1 cellular context compared by ENCODE assay signal in the genomic region with DNA sequence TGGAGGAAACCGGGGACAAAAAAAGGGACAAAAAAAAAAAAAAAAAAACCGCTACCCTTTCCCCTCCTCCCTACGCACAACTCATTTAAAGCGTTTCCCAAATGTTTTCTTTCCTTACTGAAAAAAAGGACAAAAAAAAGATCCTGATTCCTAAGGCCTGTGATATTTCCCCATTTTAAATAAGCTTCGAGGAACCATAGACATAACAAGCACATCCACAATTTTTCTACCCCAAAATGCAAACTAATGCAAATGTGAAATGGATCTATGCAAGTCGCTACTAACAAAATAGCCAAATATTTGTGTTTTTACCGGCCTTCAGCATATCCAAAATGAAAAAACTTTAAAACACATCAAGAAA.
TF ChIP-seq lines count a peak whose summit lies in the region.

No MANE protein-coding gene starts in this region.

TF ChIP-seq in HepG2, 621 proteins besides CTCF, POLR2A, EP300 and RAD21 (continued from another document):
- no peak for TF ChIP-seq EZH2 (conservative IDR thresholded peaks at IDR 0.05; ENCODE audit: low read depth, low read length)
- TF ChIP-seq ZBTB1 (CRISPR knock-in tag; IDR thresholded peaks at IDR 0.05; ENCODE audit: borderline replicate concordance) = no peak
- TF ChIP-seq, protein P1, sequence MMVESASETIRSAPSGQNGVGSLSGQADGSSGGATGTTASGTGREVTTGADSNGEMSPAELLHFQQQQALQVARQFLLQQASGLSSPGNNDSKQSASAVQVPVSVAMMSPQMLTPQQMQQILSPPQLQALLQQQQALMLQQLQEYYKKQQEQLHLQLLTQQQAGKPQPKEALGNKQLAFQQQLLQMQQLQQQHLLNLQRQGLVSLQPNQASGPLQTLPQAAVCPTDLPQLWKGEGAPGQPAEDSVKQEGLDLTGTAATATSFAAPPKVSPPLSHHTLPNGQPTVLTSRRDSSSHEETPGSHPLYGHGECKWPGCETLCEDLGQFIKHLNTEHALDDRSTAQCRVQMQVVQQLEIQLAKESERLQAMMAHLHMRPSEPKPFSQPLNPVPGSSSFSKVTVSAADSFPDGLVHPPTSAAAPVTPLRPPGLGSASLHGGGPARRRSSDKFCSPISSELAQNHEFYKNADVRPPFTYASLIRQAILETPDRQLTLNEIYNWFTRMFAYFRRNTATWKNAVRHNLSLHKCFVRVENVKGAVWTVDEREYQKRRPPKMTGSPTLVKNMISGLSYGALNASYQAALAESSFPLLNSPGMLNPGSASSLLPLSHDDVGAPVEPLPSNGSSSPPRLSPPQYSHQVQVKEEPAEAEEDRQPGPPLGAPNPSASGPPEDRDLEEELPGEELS (CRISPR knock-in tag; IDR thresholded peaks at IDR 0.05) = no peak
- no peak for TF ChIP-seq NFYC (CRISPR knock-in tag; IDR thresholded peaks at IDR 0.05)
- no peak for TF ChIP-seq MATR3 (CRISPR knock-in tag; IDR thresholded peaks at IDR 0.05)
- TF ChIP-seq MYNN (CRISPR knock-in tag; IDR thresholded peaks at IDR 0.05; ENCODE audit: low read depth) = no peak
- no peak for TF ChIP-seq ZNF543 (CRISPR knock-in tag; IDR thresholded peaks at IDR 0.05)
- no peak for TF ChIP-seq MXD1 (CRISPR knock-in tag; IDR thresholded peaks at IDR 0.05)
- TF ChIP-seq, protein P2, sequence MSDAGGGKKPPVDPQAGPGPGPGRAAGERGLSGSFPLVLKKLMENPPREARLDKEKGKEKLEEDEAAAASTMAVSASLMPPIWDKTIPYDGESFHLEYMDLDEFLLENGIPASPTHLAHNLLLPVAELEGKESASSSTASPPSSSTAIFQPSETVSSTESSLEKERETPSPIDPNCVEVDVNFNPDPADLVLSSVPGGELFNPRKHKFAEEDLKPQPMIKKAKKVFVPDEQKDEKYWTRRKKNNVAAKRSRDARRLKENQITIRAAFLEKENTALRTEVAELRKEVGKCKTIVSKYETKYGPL (CRISPR knock-in tag; IDR thresholded peaks at IDR 0.05) = no peak
- 0 out of 2 replicates have a peak, but pooled peaks have one; percentile 21 for TF ChIP-seq CREM (IDR thresholded peaks at IDR 0.05)
- no peak for TF ChIP-seq CREM (CRISPR knock-in tag; IDR thresholded peaks at IDR 0.05)
- TF ChIP-seq CHD4 (IDR thresholded peaks at IDR 0.05; ENCODE audit: borderline replicate concordance, low read length) = no peak
- peak; percentile 42 for TF ChIP-seq RBFOX2 (IDR thresholded peaks at IDR 0.05; ENCODE audit: low read depth, low read length)
- peak; percentile 11; the same call in 1 of the 2 replicates for TF ChIP-seq ZNF362 (CRISPR knock-in tag; IDR thresholded peaks at IDR 0.05; ENCODE audit: borderline replicate concordance)
- TF ChIP-seq PLRG1 (conservative IDR thresholded peaks at IDR 0.05) = no peak
- TF ChIP-seq ZSCAN30 (CRISPR knock-in tag; IDR thresholded peaks at IDR 0.05) = no peak
- no peak for TF ChIP-seq NCOA1 (CRISPR knock-in tag; IDR thresholded peaks at IDR 0.05)
- no peak for TF ChIP-seq ZNF382 (CRISPR knock-in tag; IDR thresholded peaks at IDR 0.05; ENCODE audit: borderline replicate concordance)
- TF ChIP-seq MAFK (conservative IDR thresholded peaks at IDR 0.05 in 1 of 2, IDR thresholded peaks at IDR 0.05 in 1 of 2; ENCODE audit: low read length in 2 of 2) = 0 out of 4 replicates have a peak, but pooled peaks of 1 of the 2 experiments have one; percentile 30
- no peak for TF ChIP-seq ZNF350 (CRISPR knock-in tag; IDR thresholded peaks at IDR 0.05; ENCODE audit: borderline replicate concordance, low read depth)
- TF ChIP-seq ZNF772 (CRISPR knock-in tag; IDR thresholded peaks at IDR 0.05) = no peak
- TF ChIP-seq, protein P3, sequence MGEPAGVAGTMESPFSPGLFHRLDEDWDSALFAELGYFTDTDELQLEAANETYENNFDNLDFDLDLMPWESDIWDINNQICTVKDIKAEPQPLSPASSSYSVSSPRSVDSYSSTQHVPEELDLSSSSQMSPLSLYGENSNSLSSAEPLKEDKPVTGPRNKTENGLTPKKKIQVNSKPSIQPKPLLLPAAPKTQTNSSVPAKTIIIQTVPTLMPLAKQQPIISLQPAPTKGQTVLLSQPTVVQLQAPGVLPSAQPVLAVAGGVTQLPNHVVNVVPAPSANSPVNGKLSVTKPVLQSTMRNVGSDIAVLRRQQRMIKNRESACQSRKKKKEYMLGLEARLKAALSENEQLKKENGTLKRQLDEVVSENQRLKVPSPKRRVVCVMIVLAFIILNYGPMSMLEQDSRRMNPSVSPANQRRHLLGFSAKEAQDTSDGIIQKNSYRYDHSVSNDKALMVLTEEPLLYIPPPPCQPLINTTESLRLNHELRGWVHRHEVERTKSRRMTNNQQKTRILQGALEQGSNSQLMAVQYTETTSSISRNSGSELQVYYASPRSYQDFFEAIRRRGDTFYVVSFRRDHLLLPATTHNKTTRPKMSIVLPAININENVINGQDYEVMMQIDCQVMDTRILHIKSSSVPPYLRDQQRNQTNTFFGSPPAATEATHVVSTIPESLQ (CRISPR knock-in tag; conservative IDR thresholded peaks at IDR 0.05) = 0 out of 2 replicates have a peak, but pooled peaks have one; percentile 1
- TF ChIP-seq, protein P4, sequence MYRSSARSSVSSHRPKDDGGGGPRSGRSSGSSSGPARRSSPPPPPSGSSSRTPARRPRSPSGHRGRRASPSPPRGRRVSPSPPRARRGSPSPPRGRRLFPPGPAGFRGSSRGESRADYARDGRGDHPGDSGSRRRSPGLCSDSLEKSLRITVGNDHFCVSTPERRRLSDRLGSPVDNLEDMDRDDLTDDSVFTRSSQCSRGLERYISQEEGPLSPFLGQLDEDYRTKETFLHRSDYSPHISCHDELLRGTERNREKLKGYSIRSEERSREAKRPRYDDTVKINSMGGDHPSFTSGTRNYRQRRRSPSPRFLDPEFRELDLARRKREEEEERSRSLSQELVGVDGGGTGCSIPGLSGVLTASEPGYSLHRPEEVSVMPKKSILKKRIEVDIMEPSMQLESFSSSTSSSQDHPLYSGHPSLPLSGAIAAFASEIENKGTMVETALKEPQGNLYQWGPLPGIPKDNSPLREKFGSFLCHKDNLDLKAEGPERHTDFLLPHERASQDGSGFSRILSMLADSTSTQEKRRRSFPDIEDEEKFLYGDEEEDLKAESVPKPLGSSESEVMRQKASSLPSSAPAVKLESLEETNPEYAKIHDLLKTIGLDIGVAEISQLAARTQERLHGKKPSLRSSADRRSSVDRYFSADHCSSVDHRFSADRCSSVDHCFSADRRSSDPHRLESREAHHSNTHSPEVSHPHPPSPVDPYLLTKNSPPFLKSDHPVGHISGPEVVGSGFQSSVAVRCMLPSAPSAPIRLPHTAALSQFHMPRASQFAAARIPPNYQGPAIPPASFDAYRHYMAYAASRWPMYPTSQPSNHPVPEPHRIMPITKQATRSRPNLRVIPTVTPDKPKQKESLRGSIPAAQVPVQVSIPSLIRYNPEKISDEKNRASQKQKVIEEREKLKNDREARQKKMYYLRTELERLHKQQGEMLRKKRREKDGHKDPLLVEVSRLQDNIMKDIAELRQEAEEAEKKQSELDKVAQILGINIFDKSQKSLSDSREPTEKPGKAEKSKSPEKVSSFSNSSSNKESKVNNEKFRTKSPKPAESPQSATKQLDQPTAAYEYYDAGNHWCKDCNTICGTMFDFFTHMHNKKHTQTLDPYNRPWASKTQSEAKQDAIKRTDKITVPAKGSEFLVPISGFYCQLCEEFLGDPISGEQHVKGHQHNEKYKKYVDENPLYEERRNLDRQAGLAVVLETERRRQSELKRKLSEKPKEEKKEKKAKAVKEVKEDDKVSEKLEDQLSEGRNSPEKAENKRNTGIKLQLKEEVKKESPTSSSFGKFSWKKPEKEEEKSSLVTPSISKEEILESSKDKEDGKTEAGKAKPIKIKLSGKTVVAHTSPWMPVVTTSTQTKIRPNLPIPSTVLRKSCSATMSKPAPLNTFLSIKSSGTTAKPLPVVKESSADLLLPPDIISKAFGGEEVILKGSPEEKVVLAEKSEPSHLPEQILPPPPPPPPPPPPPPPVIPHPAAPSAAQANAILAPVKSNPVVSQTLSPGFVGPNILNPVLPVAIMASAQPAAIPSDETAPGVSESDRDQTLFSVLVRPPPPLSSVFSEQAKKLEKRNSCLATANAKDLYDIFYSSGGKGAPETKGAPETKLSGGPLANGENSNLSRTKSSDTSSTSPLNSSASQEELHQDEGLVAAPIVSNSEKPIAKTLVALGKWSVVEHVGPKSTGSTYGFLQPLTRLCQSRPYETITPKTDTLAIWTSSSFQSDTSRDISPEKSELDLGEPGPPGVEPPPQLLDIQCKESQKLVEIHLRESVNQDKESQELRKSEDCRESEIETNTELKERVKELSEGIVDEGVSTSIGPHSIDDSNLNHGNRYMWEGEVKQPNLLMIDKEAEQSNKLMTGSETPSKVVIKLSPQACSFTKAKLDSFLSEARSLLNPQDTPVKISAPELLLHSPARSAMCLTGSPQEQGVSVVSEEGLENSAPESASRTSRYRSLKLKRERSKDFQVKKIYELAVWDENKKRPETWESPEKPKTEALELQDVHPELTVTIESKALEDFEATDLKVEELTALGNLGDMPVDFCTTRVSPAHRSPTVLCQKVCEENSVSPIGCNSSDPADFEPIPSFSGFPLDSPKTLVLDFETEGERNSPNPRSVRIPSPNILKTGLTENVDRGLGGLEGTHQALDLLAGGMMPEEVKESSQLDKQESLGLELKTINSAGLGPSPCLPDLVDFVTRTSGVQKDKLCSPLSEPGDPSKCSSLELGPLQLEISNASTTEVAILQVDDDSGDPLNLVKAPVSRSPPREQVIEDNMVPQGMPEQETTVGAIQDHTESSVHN (CRISPR knock-in tag; IDR thresholded peaks at IDR 0.05) = no peak
- 0 out of 4 replicates have a peak, but pooled peaks of 1 of the 2 experiments have one; percentile 4 for TF ChIP-seq HMGXB4 (CRISPR knock-in tag; IDR thresholded peaks at IDR 0.05; ENCODE audit: borderline replicate concordance in 1 of 2, low read depth in 1 of 2)
- TF ChIP-seq CCDC6 (CRISPR knock-in tag; IDR thresholded peaks at IDR 0.05) = no peak
- no peak for TF ChIP-seq ZNF33A (CRISPR knock-in tag; IDR thresholded peaks at IDR 0.05; ENCODE audit: borderline replicate concordance)
- no peak for TF ChIP-seq MLXIP (CRISPR knock-in tag; IDR thresholded peaks at IDR 0.05; ENCODE audit: borderline replicate concordance)
- no peak for TF ChIP-seq ZBTB7B (CRISPR knock-in tag; IDR thresholded peaks at IDR 0.05)
- no peak for TF ChIP-seq KDM5B (CRISPR knock-in tag; IDR thresholded peaks at IDR 0.05; ENCODE audit: borderline replicate concordance)
- no peak for TF ChIP-seq RELA (CRISPR knock-in tag; IDR thresholded peaks at IDR 0.05)
- no peak for TF ChIP-seq ARHGAP35 (CRISPR knock-in tag; IDR thresholded peaks at IDR 0.05; ENCODE audit: borderline replicate concordance)
- peak; percentile 53 for TF ChIP-seq PAF1 (CRISPR knock-in tag; IDR thresholded peaks at IDR 0.05)
- 0 out of 2 replicates have a peak, but pooled peaks have one; percentile 9 for TF ChIP-seq ZNF850 (CRISPR knock-in tag; conservative IDR thresholded peaks at IDR 0.05)
- peak; percentile 84; the same call in 1 of the 2 replicates for TF ChIP-seq ZC3H4 (CRISPR knock-in tag; IDR thresholded peaks at IDR 0.05; ENCODE audit: borderline replicate concordance)
TF ChIP-seq in HepG2: peak in this region for 11.
